In the genomic region with DNA sequence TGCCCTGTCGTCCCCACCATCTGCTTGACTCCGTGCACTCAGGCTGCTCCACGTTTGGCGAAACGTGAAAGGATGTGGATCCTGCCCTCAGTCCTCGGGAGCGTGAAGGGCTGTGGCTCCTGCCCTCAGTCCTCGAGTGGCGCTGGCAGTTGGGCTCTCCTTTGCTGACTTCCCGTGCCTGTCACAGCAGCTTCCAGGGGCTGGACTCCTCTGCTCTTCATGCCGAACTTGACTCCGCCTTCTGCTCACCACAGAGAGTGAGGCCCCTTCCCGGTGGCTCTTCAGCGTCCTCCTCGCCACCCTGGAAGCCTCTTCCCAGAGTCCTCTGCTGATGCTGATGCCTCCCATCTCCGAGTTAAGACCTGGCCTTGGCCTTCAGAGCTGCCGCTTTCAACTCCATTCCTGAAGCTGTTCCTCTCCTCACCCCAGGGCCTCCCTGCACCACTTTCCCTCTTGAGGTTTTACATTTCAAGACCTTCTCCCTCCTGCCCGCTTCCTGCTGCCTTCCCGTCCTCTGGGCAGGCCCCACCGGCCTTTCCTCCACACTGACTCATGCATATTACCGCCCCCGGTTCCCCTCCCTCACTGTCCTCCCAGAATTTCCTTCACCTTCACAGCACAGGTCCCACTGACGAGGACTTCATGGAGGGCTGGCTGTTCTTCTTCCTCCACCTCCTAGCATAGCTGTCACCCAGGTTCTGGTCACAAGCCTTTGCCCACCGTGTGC, we compare ENCODE assay signal across 17 cellular contexts.
DNase-seq lines count a peak whose midpoint lies in the region; ATAC-seq lines count a peak whose summit lies in the region.
"Had no signal": no experiment of that assay in that cellular context is flagged by ENCODE, and none has a peak within 500 bp of the region (broad histone marks: within the 10 kb centered on the region; RNA-seq: fewer than 3 reads in every experiment).

No MANE protein-coding gene starts in this region.

- no peaks in the 10 kb centered on the region for H3K36me3 Mint-ChIP-seq in T-helper 2 cell treated with Interferon-gamma antibody and Interleukin-4, amounts not matched to agents 5 μg/mL and 100 μg/mL, for 36 hours (ENCODE audit: low read depth)
- H3K36me3 Mint-ChIP-seq: CD4-positive, alpha-beta memory T cell had no signal

- H3K27ac ChIP-seq in KOPT-K1 (ENCODE audit: low read depth, low read length, poor library complexity, severe bottlenecking), result peak overlapping the region; percentile 34
- no peak overlapping the region for H3K27ac ChIP-seq in aorta (ENCODE audit: low read depth in 1 of 2, low read length in 2 of 2)
- H3K27ac ChIP-seq: HL-60 had no signal

- no peaks in the 10 kb centered on the region for H3K4me1 ChIP-seq in aorta (ENCODE audit: control insufficient read depth in 1 of 2, insufficient read depth in 2 of 2, low read length in 2 of 2)

- H3K27ac Mint-ChIP-seq in stimulated activated naive CD8-positive, alpha-beta T cell treated with anti-CD3 and anti-CD28 coated beads, Interleukin-15, amount 100 ng/mL, for 72 hours, result peak overlapping the region; percentile 36 to 67
- H3K27ac Mint-ChIP-seq in T-helper 2 cell treated with Interferon-gamma antibody and Interleukin-4, amounts not matched to agents 5 μg/mL and 100 μg/mL, for 36 hours, result no peak overlapping the region

- H3K36me3 ChIP-seq in KOPT-K1 (ENCODE audit: insufficient read depth, low read length) (no peaks in the 10 kb centered on the region), aorta (ENCODE audit: control insufficient read depth in 1 of 2, insufficient read depth in 2 of 2, low read length in 1 of 2) (no peaks in the 10 kb centered on the region)

- ATAC-seq in stimulated activated naive CD8-positive, alpha-beta T cell treated with anti-CD3 and anti-CD28 coated beads, Interleukin-15, amount 100 ng/mL, for 72 hours, result no peak
- ATAC-seq in stimulated activated naive CD8-positive, alpha-beta T cell treated with anti-CD3 and anti-CD28 coated beads, Interleukin-15, Interleukin-2, amounts not matched to agents 100 U/mL and 50 U/mL, for 24 hours, result no peak
- peak; percentile 20 for ATAC-seq in aorta (ENCODE audit: low FRiP score)

- H3K27me3 Mint-ChIP-seq in stimulated activated naive CD8-positive, alpha-beta T cell treated with anti-CD3 and anti-CD28 coated beads, Interleukin-15, amount 100 ng/mL, for 72 hours, result peaks cover 6% of the 10 kb centered on the region
- peaks cover 3% of the 10 kb centered on the region for H3K27me3 Mint-ChIP-seq in T-helper 2 cell treated with Interferon-gamma antibody and Interleukin-4, amounts not matched to agents 5 μg/mL and 100 μg/mL, for 36 hours (ENCODE audit: low read depth)

- peaks cover 21% of the 10 kb centered on the region for H3K4me1 Mint-ChIP-seq in stimulated activated naive CD8-positive, alpha-beta T cell treated with anti-CD3 and anti-CD28 coated beads, Interleukin-15, amount 100 ng/mL, for 72 hours
- peaks cover 6% of the 10 kb centered on the region for H3K4me1 Mint-ChIP-seq in T-helper 2 cell treated with Interferon-gamma antibody and Interleukin-4, amounts not matched to agents 5 μg/mL and 100 μg/mL, for 36 hours (ENCODE audit: low read depth)

- peaks cover 0 to 6% of the 10 kb centered on the region in 2 donors for H3K9me3 Mint-ChIP-seq in stimulated activated naive CD8-positive, alpha-beta T cell treated with anti-CD3 and anti-CD28 coated beads, Interleukin-15, amount 100 ng/mL, for 72 hours
- no peaks in the 10 kb centered on the region for H3K9me3 Mint-ChIP-seq in T-helper 2 cell treated with Interferon-gamma antibody and Interleukin-4, amounts not matched to agents 5 μg/mL and 100 μg/mL, for 36 hours

- 85 to 92% methylated on average over 24 of the region's 24 CpGs for WGBS in aorta, 2 donors

- H3K4me3 Mint-ChIP-seq in stimulated activated naive CD8-positive, alpha-beta T cell treated with anti-CD3 and anti-CD28 coated beads, Interleukin-15, amount 100 ng/mL, for 72 hours, result no peak overlapping the region
- H3K4me3 Mint-ChIP-seq in T-helper 2 cell treated with Interferon-gamma antibody and Interleukin-4, amounts not matched to agents 5 μg/mL and 100 μg/mL, for 36 hours, result no peak overlapping the region
- H3K4me3 Mint-ChIP-seq: CD4-positive, alpha-beta memory T cell had no signal

- H3K27me3 ChIP-seq in aorta (ENCODE audit: control insufficient read depth in 1 of 2, insufficient read depth in 2 of 2, low read length in 1 of 2), result no peaks in the 10 kb centered on the region

- no peak for DNase-seq in stimulated activated naive CD8-positive, alpha-beta T cell treated with anti-CD3 and anti-CD28 coated beads, Interleukin-15, amount 100 ng/mL, for 72 hours
- no peak for DNase-seq in stimulated activated naive CD8-positive, alpha-beta T cell treated with anti-CD3 and anti-CD28 coated beads, Interleukin-15, Interleukin-2, amounts not matched to agents 100 U/mL and 50 U/mL, for 24 hours
- DNase-seq in left kidney (ENCODE audit: low read depth, low spot score), result peak; percentile 14
- DNase-seq in aorta, result no peak
- DNase-seq in stimulated activated CD8-positive, alpha-beta memory T cell treated with anti-CD3 and anti-CD28 coated beads, Interleukin-4, amount 100 ng/mL, for 48 hours, result no peak
- DNase-seq in NCI-H146 (lab: John Stamatoyannopoulos, UW), result no peak
- no peak for DNase-seq in T-helper 2 cell treated with Interferon-gamma antibody and Interleukin-4, amounts not matched to agents 5 μg/mL and 100 μg/mL, for 36 hours (ENCODE audit: low spot score)
- DNase-seq: CD4-positive, alpha-beta memory T cell; HCEC 1CT; NCI-H1092 treated with DMSO at 0.1 percent for 48 hours; NCI-H1694; NCI-H2107; NCI-H2227 treated with DMSO at 0.1 percent for 48 hours; NCI-H524; Right ventricle myocardium superior had no signal

- no peak overlapping the region for H3K4me3 ChIP-seq in aorta (ENCODE audit: low read length in 2 of 2)

- intact Hi-C loops in aorta (cut with DNase I), result no loop called here

- H3K9me3 ChIP-seq in KOPT-K1 (ENCODE audit: insufficient read depth, low read length, poor library complexity, severe bottlenecking) (no peaks in the 10 kb centered on the region), aorta (ENCODE audit: control insufficient read depth, low read length) (no peaks in the 10 kb centered on the region)
